Comparison of ENCODE assay signal across 10 cellular contexts in genomic region chrX:106613277-106613676, GRCh38. TPM values are rescaled to one million over a fixed set of nuclear protein-coding genes. Genes with fewer than 3 reads are reported as not detected.
DNase-seq lines count a peak whose midpoint lies in the region; FAIRE-seq and TF ChIP-seq lines count a peak whose summit lies in the region.
"Had no signal": no experiment of that assay in that cellular context is flagged by ENCODE, and none has a peak within 500 bp of the region (broad histone marks: within the 10 kb centered on the region; RNA-seq: fewer than 3 reads in every experiment).

No MANE protein-coding gene starts in this region.

- H3K36me3 ChIP-seq in fibroblast of lung (ENCODE audit: control insufficient read depth, insufficient read depth, low read length) = no peaks in the 10 kb centered on the region

- H3K4me2 ChIP-seq in fibroblast of lung (ENCODE audit: extremely low read depth, insufficient read depth, low read length) = peak overlapping the region; percentile 35

- H3K4me3 ChIP-seq in fibroblast of lung (replicated peaks in 1 of 4; ENCODE audit: control extremely low read depth in 1 of 4, insufficient read depth in 1 of 4, low read depth in 3 of 4, low read length in 4 of 4) = peak overlapping the region in 2 of 4 experiments; percentile 63 to 74

- DNase-seq in T-helper 1 cell (no peak), RCC 7860 (ENCODE audit: low spot score) (no peak), fibroblast of lung (ENCODE audit: low read depth in 2 of 2) (no peak), progenitor cell of endocrine pancreas (ENCODE audit: low spot score, unreplicated experiment) (no peak), chondrocyte (ENCODE audit: low spot score) (no peak), NCI-H1694 treated with DMSO at 0.1 percent for 48 hours (lab: John Stamatoyannopoulos, UW) (no peak)
- DNase-seq in stimulated activated CD4-positive, alpha-beta T cell treated with anti-CD3 and anti-CD28 coated beads, Interleukin-2, amount 100 ng/mL, for 48 hours = no peak
- DNase-seq: 8988T; activated CD4-positive, alpha-beta T cell treated with anti-CD3 and anti-CD28 coated beads for 48 hours had no signal

- H3K79me2 ChIP-seq in fibroblast of lung (ENCODE audit: control insufficient read depth, insufficient read depth, low read length) = no peaks in the 10 kb centered on the region

- no peaks in the 10 kb centered on the region for H3K4me1 ChIP-seq in fibroblast of lung (ENCODE audit: control insufficient read depth, extremely low read depth, insufficient read depth, low read length)

- TF ChIP-seq CTCF in fibroblast of lung (conservative IDR thresholded peaks at IDR 0.05 in 1 of 2, IDR thresholded peaks at IDR 0.05 in 1 of 2; ENCODE audit: low read depth in 1 of 2, low read length in 2 of 2) = no peak
- TF ChIP-seq CTCF in progenitor cell of endocrine pancreas (IDR thresholded peaks at IDR 0.05; ENCODE audit: unreplicated experiment) = no peak
- TF ChIP-seq CTCF in chondrocyte (IDR thresholded peaks at IDR 0.05) = no peak

- H3K4me3 Mint-ChIP-seq in T-helper 1 cell treated with Interleukin-12 subunit alpha and Interleukin-12 subunit beta and Interleukin-4 antibody, amounts not matched to agents 30 μg/mL and 1 μg/mL, for 36 hours = peak overlapping the region; percentile 90
- H3K4me3 Mint-ChIP-seq in progenitor cell of endocrine pancreas (ENCODE audit: low read depth) = peak overlapping the region; percentile 89
- no peak overlapping the region for H3K4me3 Mint-ChIP-seq in chondrocyte (ENCODE audit: unreplicated experiment)

- H4K20me1 ChIP-seq in fibroblast of lung (ENCODE audit: control insufficient read depth, extremely low read depth, insufficient read depth, low read length) = no peaks in the 10 kb centered on the region

- no peaks in the 10 kb centered on the region for H3K27me3 ChIP-seq in fibroblast of lung (ENCODE audit: control insufficient read depth, insufficient read depth, low read length)

- peak overlapping the region; percentile 45 for H3K27ac Mint-ChIP-seq in T-helper 1 cell treated with Interleukin-12 subunit alpha and Interleukin-12 subunit beta and Interleukin-4 antibody, amounts not matched to agents 30 μg/mL and 1 μg/mL, for 36 hours
- H3K27ac Mint-ChIP-seq in progenitor cell of endocrine pancreas (no peak overlapping the region), chondrocyte (ENCODE audit: unreplicated experiment) (no peak overlapping the region)

- H3K4me1 Mint-ChIP-seq in T-helper 1 cell treated with Interleukin-12 subunit alpha and Interleukin-12 subunit beta and Interleukin-4 antibody, amounts not matched to agents 30 μg/mL and 1 μg/mL, for 36 hours (ENCODE audit: low read depth) = peaks cover 13% of the 10 kb centered on the region
- peaks cover 7% of the 10 kb centered on the region for H3K4me1 Mint-ChIP-seq in progenitor cell of endocrine pancreas (ENCODE audit: low read depth)
- H3K4me1 Mint-ChIP-seq in chondrocyte (ENCODE audit: low read depth) = peaks cover 7% of the 10 kb centered on the region

- H3K9me3 Mint-ChIP-seq in T-helper 1 cell treated with Interleukin-12 subunit alpha and Interleukin-12 subunit beta and Interleukin-4 antibody, amounts not matched to agents 30 μg/mL and 1 μg/mL, for 36 hours = no peaks in the 10 kb centered on the region
- peaks cover 11% of the 10 kb centered on the region for H3K9me3 Mint-ChIP-seq in progenitor cell of endocrine pancreas (ENCODE audit: low read depth)
- H3K9me3 Mint-ChIP-seq in chondrocyte (ENCODE audit: low read depth) = peaks cover 3% of the 10 kb centered on the region

- no peaks in the 10 kb centered on the region for H3K9me3 ChIP-seq in fibroblast of lung (ENCODE audit: control insufficient read depth, insufficient read depth, low read depth, low read length)

- no peak overlapping the region for H2AFZ ChIP-seq in fibroblast of lung (ENCODE audit: low read length)

- no peak overlapping the region for H3K27ac ChIP-seq in fibroblast of lung (ENCODE audit: insufficient read depth, low read length)

- H3K36me3 Mint-ChIP-seq in T-helper 1 cell treated with Interleukin-12 subunit alpha and Interleukin-12 subunit beta and Interleukin-4 antibody, amounts not matched to agents 30 μg/mL and 1 μg/mL, for 36 hours (ENCODE audit: low read depth) = no peaks in the 10 kb centered on the region
- H3K36me3 Mint-ChIP-seq in progenitor cell of endocrine pancreas (ENCODE audit: insufficient read depth) (no peaks in the 10 kb centered on the region), chondrocyte (ENCODE audit: low read depth) (no peaks in the 10 kb centered on the region)

- H3K27me3 Mint-ChIP-seq in T-helper 1 cell treated with Interleukin-12 subunit alpha and Interleukin-12 subunit beta and Interleukin-4 antibody, amounts not matched to agents 30 μg/mL and 1 μg/mL, for 36 hours (ENCODE audit: low read depth) = no peaks in the 10 kb centered on the region
- peaks cover 11% of the 10 kb centered on the region for H3K27me3 Mint-ChIP-seq in progenitor cell of endocrine pancreas
- H3K27me3 Mint-ChIP-seq in chondrocyte (ENCODE audit: low read depth) = peaks cover 12% of the 10 kb centered on the region

- peak; percentile 56 for FAIRE-seq in RCC 7860 (lab: Jason Lieb, UNC)

- H3K9ac ChIP-seq in fibroblast of lung (ENCODE audit: insufficient read depth, low read length) = no peak overlapping the region

RNA-seq across cellular contexts. Expression of gene RADX, which starts 1.5 kb away (rescaled TPM):
- total RNA-seq in fibroblast of lung (0.77 and 1.7 TPM in 2 replicates), progenitor cell of endocrine pancreas (9.9 and 10.0 TPM in 2 replicates), chondrocyte (0.17 to 0.31 TPM in 2 of 3 replicates, not detected in the other)
- 0.37 and 1.9 TPM in 2 replicates for polyA plus RNA-seq in fibroblast of lung
- polyA plus RNA-seq in fibroblast of lung (2012) = 0.70 and 1.2 TPM in 2 replicates
- 0.48 and 1.2 TPM in 2 replicates for polyA minus RNA-seq in fibroblast of lung (ENCODE audit: low replicate concordance)
